In the genomic region with DNA sequence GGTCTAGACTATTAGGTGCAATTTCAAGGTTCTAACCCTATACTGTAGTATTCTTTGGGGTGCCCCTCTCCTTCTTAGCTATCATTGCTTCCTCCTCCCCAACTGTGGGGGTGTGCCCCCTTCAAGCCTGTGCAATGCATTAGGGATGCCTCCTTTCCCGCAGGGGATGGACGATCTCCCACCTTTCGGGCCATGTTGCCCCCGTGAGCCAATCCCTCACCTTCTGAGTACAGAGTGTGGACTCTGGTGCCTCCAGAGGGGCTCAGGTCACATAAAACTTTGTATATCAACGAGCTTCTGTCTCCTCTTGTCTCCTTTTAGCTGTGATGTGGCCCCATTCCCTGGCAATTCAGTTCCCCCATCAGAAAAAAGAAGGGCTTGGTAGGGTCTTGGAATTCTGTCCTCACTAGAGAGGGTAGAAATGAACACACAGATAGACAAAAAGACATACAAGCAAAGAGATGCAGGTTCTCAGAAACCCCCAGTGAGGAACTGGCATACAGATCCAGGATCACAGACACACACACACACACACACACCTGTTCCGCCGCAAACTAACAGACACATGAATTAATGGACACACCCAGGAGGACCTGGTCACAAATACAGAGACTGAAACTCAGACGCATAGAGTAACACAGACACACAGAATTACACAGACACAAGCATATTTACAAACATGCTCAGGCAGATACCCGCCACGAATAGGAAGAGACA, we compare ENCODE assay signal across 8 cellular contexts. TPM values are rescaled to one million over a fixed set of nuclear protein-coding genes. Genes with fewer than 3 reads are reported as not detected.
DNase-seq lines count a peak whose midpoint lies in the region; ATAC-seq and TF ChIP-seq lines count a peak whose summit lies in the region.

No MANE protein-coding gene starts in this region.

- peak overlapping the region; percentile 94 for H3K4me2 ChIP-seq in OCI-LY1 (ENCODE audit: low read length)

- H3K4me1 ChIP-seq in BE2C (no peaks in the 10 kb centered on the region), OCI-LY1 (ENCODE audit: insufficient read depth, low read length, severe bottlenecking) (peaks cover 10% of the 10 kb centered on the region)

- H4K20me1 ChIP-seq in OCI-LY1 (ENCODE audit: insufficient read depth, low read length), result no peaks in the 10 kb centered on the region

- H3K36me3 ChIP-seq in BE2C (peaks cover 11% of the 10 kb centered on the region), OCI-LY1 (ENCODE audit: insufficient read depth, low read length) (peaks cover 9% of the 10 kb centered on the region; the same call in 1 of the 2 replicates)

- H3K9me2 ChIP-seq in OCI-LY1 (ENCODE audit: low read depth, low read length), result no peaks in the 10 kb centered on the region

- peaks cover 23% of the 10 kb centered on the region for H3K79me2 ChIP-seq in OCI-LY1 (ENCODE audit: insufficient read depth, low read length)

- H3K27me3 ChIP-seq in BE2C, result peaks cover 12% of the 10 kb centered on the region
- no peaks in the 10 kb centered on the region for H3K27me3 ChIP-seq in OCI-LY1 (ENCODE audit: insufficient read depth, low read length)
- H3K27me3 ChIP-seq in dorsolateral prefrontal cortex, result no peaks in the 10 kb centered on the region

- ATAC-seq in natural killer cell (no peak), GM18907 (IDR thresholded peaks at IDR 0.05; ENCODE audit: unreplicated experiment) (no peak), HG03432 (IDR thresholded peaks at IDR 0.05; ENCODE audit: unreplicated experiment) (no peak)

- TF ChIP-seq CTCF in BE2C (IDR thresholded peaks at IDR 0.05; ENCODE audit: low read depth, low read length) (no peak), OCI-LY1 (IDR thresholded peaks at IDR 0.05; ENCODE audit: low read length) (no peak), dorsolateral prefrontal cortex (IDR thresholded peaks at IDR 0.05 in 54 of 56, conservative IDR thresholded peaks at IDR 0.05 in 2 of 56; ENCODE audit: low read depth in 1 of 56, partially characterized antibody in 56 of 56) (no peak), natural killer cell (IDR thresholded peaks at IDR 0.05) (no peak)

- H3K4me3 Mint-ChIP-seq in natural killer cell, result peak overlapping the region; percentile 91

- H3K4me3 ChIP-seq in BE2C (ENCODE audit: low read depth, low read length), result peak overlapping the region; percentile 83
- peak overlapping the region; percentile 92 for H3K4me3 ChIP-seq in OCI-LY1 (ENCODE audit: low read depth, low read length, poor library complexity, severe bottlenecking)
- peak overlapping the region; percentile 49 to 99 (median 79) for H3K4me3 ChIP-seq in dorsolateral prefrontal cortex

- H3K36me3 Mint-ChIP-seq in natural killer cell, result no peaks in the 10 kb centered on the region

- peaks cover 47 to 50% of the 10 kb centered on the region in 2 donors for H3K4me1 Mint-ChIP-seq in natural killer cell

- H3K9me3 ChIP-seq in BE2C (no peaks in the 10 kb centered on the region), OCI-LY1 (ENCODE audit: low read length) (no peaks in the 10 kb centered on the region)

- no peak overlapping the region for H3K27ac ChIP-seq in OCI-LY1 (ENCODE audit: low read depth, low read length, poor library complexity, severe bottlenecking)
- H3K27ac ChIP-seq in dorsolateral prefrontal cortex, result peak overlapping the region in 54 of 59 donors; percentile 20 to 99 (median 96)

- H3F3A ChIP-seq in OCI-LY1 (ENCODE audit: insufficient read depth, low read length), result no peaks in the 10 kb centered on the region

- DNase-seq in BE2C, result no peak
- peak in 1 of 10 donors; percentile 10 for DNase-seq in dorsolateral prefrontal cortex
- DNase-seq in natural killer cell, result no peak
- DNase-seq in AML-193 (lab: John Stamatoyannopoulos, UW), result no peak
- DNase-seq in NCI-H69 (lab: John Stamatoyannopoulos, UW), result no peak

- H2AFZ ChIP-seq in OCI-LY1 (ENCODE audit: low read length), result no peak overlapping the region

- H3K27ac Mint-ChIP-seq in natural killer cell, result peak overlapping the region; percentile 96 to 100

- intact Hi-C loops in dorsolateral prefrontal cortex (cut with DNase I) (loop anchor here (1.0 to 10.0 kb wide), 6 partner anchors 47 to 599 kb away; a partner anchor contains a TSS), natural killer cell (cut with micrococcal nuclease) (loop anchor here (1.0 to 5.0 kb wide), 6 partner anchors 57 to 434 kb away; a partner anchor contains a TSS)

- H3K27me3 Mint-ChIP-seq in natural killer cell (ENCODE audit: low read depth in 2 of 2), result no peaks in the 10 kb centered on the region

- H3K9me3 Mint-ChIP-seq in natural killer cell, result no peaks in the 10 kb centered on the region

- H3K9ac ChIP-seq in OCI-LY1 (ENCODE audit: low read length), result peak overlapping the region; percentile 99; the same call in 1 of the 2 replicates

RNA-seq across cellular contexts. Expression of a gene that starts 2.5 kb away (rescaled TPM):
- polyA plus RNA-seq in BE2C (2012; ENCODE audit: insufficient read depth, insufficient read length, low read depth), result 344 TPM
- total RNA-seq in dorsolateral prefrontal cortex, result 100 to 1,000 TPM in 114 of 120 experiments, 10 to 100 TPM in 6; 92.7 to 156 (median 118) TPM
- total RNA-seq in natural killer cell, result 100 to 1,000 TPM; 279 to 360 (median 315) TPM

RNA-seq across cellular contexts. Expression of a gene that starts 42.6 kb away (rescaled TPM):
- polyA plus RNA-seq in BE2C (2012; ENCODE audit: insufficient read depth, insufficient read length, low read depth), result 1.8 TPM
- total RNA-seq in dorsolateral prefrontal cortex, result 10 to 100 TPM; 12.6 to 72.8 (median 27.6) TPM
- total RNA-seq in natural killer cell, result under 1 TPM in 2 of 3 donors, not detected in 1; 0.16 to 0.70 TPM

RNA-seq across cellular contexts. Expression of a gene that starts 48.3 kb away (rescaled TPM):
- polyA plus RNA-seq in BE2C (2012; ENCODE audit: insufficient read depth, insufficient read length, low read depth), result 54.0 TPM
- 10 to 100 TPM; 18.1 to 45.4 (median 26.0) TPM for total RNA-seq in dorsolateral prefrontal cortex
- total RNA-seq in natural killer cell, result 10 to 100 TPM; 41.1 to 44.3 (median 44.0) TPM

Comparison
In these comparisons a context has a peak if more than half of its experiments do, and no peak if none do; other contexts are left out.
1. RNA of a gene that starts 42.6 kb away (total RNA-seq): 12.6 to 72.8 TPM in dorsolateral prefrontal cortex; 0.16 to 0.70 TPM in natural killer cell; every median in the first group is over 4 times any median in the second.
2. Peak in every context shown above with its lines, with median percentiles within 50 percentile points of each other: H3K4me3 ChIP-seq.